17 cellular contexts compared by ENCODE assay signal in genomic region chr22:50417544-50417943, GRCh38.
"Had no signal": no experiment of that assay in that cellular context is flagged by ENCODE, and none has a peak within 500 bp of the region (broad histone marks: within the 10 kb centered on the region; RNA-seq: fewer than 3 reads in every experiment).

No MANE protein-coding gene starts in this region.

- ATAC-seq: body of pancreas; esophagus mucosa; left lobe of liver; natural killer cell treated with Interleukin-12 subunit alpha and Interleukin-12 subunit beta and Interleukin-15 and Interleukin-18, amount 100 ng/mL, for 72 hours; psoas muscle; stimulated activated naive CD8-positive, alpha-beta T cell treated with anti-CD3 and anti-CD28 coated beads, Interleukin-15, Interleukin-2, amounts not matched to agents 100 U/mL and 50 U/mL, for 24 hours had no signal

- H3K4me3 ChIP-seq: body of pancreas, psoas muscle, sigmoid colon, testis had no signal

- H3K4me1 ChIP-seq: body of pancreas, psoas muscle, sigmoid colon, testis had no signal

- DNase-seq: activated CD4-positive, alpha-beta T cell treated with anti-CD3 and anti-CD28 coated beads for 1 hour; activated CD4-positive, alpha-beta T cell treated with anti-CD3 and anti-CD28 coated beads, Interleukin-2, amount 50 U/mL, for 48 hours; activated naive CD4-positive, alpha-beta T cell; body of pancreas; glutamatergic neuron; immature natural killer cell; mammary epithelial cell; psoas muscle; sigmoid colon; stimulated activated CD4-positive, alpha-beta T cell treated with anti-CD3 and anti-CD28 coated beads, Interleukin-12 subunit alpha, Interleukin-12 subunit beta, amount 100 ng/mL, for 4 hours; stimulated activated CD4-positive, alpha-beta T cell treated with anti-CD3 and anti-CD28 coated beads, Interleukin-2, amount 100 ng/mL, for 48 hours; stimulated activated naive CD8-positive, alpha-beta T cell treated with anti-CD3 and anti-CD28 coated beads, Interleukin-15, Interleukin-2, amounts not matched to agents 100 U/mL and 50 U/mL, for 24 hours; T-helper 9 cell; testis had no signal

- H3K9me3 ChIP-seq: body of pancreas, psoas muscle, sigmoid colon, testis had no signal

- H3K27ac ChIP-seq: body of pancreas, psoas muscle, sigmoid colon, testis had no signal

- H3K27me3 ChIP-seq: body of pancreas, sigmoid colon, testis had no signal
